ENCODE assay signal across 8 cellular contexts in genomic region chr19:42386974-42387707, GRCh38. TPM values are rescaled to one million over a fixed set of nuclear protein-coding genes. Genes with fewer than 3 reads are reported as not detected.
DNase-seq lines count a peak whose midpoint lies in the region; ATAC-seq and TF ChIP-seq lines count a peak whose summit lies in the region.

No MANE protein-coding gene starts in this region.

- no peak overlapping the region for H2BK15ac ChIP-seq in IMR-90 (ENCODE audit: low read depth, low read length)

- no peak overlapping the region for H3K27ac Mint-ChIP-seq in activated T-cell treated with anti-CD3 and anti-CD28 coated beads, Interleukin-2, amount 50 U/mL, for 72 hours
- peak overlapping the region; percentile 48 for H3K27ac Mint-ChIP-seq in neural progenitor cell

- H3K9me1 ChIP-seq in IMR-90 (ENCODE audit: insufficient read depth, low read length), result no peaks in the 10 kb centered on the region

- no peak overlapping the region for H4K91ac ChIP-seq in IMR-90 (ENCODE audit: insufficient read depth, low read depth, low read length)

- peaks cover 45% of the 10 kb centered on the region for H3K27me3 Mint-ChIP-seq in activated T-cell treated with anti-CD3 and anti-CD28 coated beads, Interleukin-2, amount 50 U/mL, for 72 hours (ENCODE audit: low read depth)
- H3K27me3 Mint-ChIP-seq in neural progenitor cell (ENCODE audit: insufficient read depth, low read depth), result peaks cover 20% of the 10 kb centered on the region

- H3K4me3 ChIP-seq in IMR-90 (ENCODE audit: insufficient read depth, low read depth, low read length) (peak overlapping the region; percentile 22), PC-9 (peak overlapping the region; percentile 63), fibroblast of pulmonary artery (replicated peaks; ENCODE audit: low read depth, low read length) (peak overlapping the region; percentile 41), neural progenitor cell (peak overlapping the region; percentile 60), testis (peak overlapping the region; percentile 29 to 47), SJCRH30 (no peak overlapping the region)

- H3K4me1 ChIP-seq in IMR-90 (ENCODE audit: control insufficient read depth, insufficient read depth, low read length), result no peaks in the 10 kb centered on the region
- peaks cover 17% of the 10 kb centered on the region for H3K4me1 ChIP-seq in PC-9 (replicated peaks; ENCODE audit: insufficient read depth)
- peaks cover 5% of the 10 kb centered on the region for H3K4me1 ChIP-seq in neural progenitor cell
- H3K4me1 ChIP-seq in testis, result peaks cover 4% of the 10 kb centered on the region
- H3K4me1 ChIP-seq in SJCRH30, result no peaks in the 10 kb centered on the region

- dilution Hi-C loops in IMR-90 (cut with HindIII; ENCODE audit: low sequenced_read_pairs, unreplicated experiment), result no loop called here

- DNase-seq in DMS153 treated with DMSO at 0.1 percent for 48 hours (lab: John Stamatoyannopoulos, UW; ENCODE audit: unreplicated experiment) (peak; percentile 63), IMR-90 (peak; percentile 33), PC-9 (peak; percentile 69 to 89), fibroblast of pulmonary artery (ENCODE audit: low read depth) (peak; percentile 47), neural progenitor cell (ENCODE audit: low spot score) (peak; percentile 89), testis (peak; percentile 75), SJCRH30 (no peak)
- peak; percentile 81 to 84 for DNase-seq in activated T-cell treated with anti-CD3 and anti-CD28 coated beads, Interleukin-2, amount 50 U/mL, for 72 hours

- H3K56ac ChIP-seq in IMR-90 (ENCODE audit: extremely low read depth, insufficient read depth, low read length), result no peak overlapping the region

- peak overlapping the region; percentile 99 for H2AFZ ChIP-seq in IMR-90 (replicated peaks; ENCODE audit: low read length, poor library complexity)
- peak overlapping the region; percentile 87 for H2AFZ ChIP-seq in PC-9
- peak overlapping the region; percentile 94 for H2AFZ ChIP-seq in neural progenitor cell (replicated peaks)

- no peak overlapping the region for H2BK120ac ChIP-seq in IMR-90 (ENCODE audit: low read depth, low read length)

- H3K4me3 Mint-ChIP-seq in activated T-cell treated with anti-CD3 and anti-CD28 coated beads, Interleukin-2, amount 50 U/mL, for 72 hours, result peak overlapping the region; percentile 80 to 86
- peak overlapping the region; percentile 76 for H3K4me3 Mint-ChIP-seq in neural progenitor cell

- peak; percentile 88 for ATAC-seq in IMR-90 (ENCODE audit: low read depth)
- ATAC-seq in activated T-cell treated with anti-CD3 and anti-CD28 coated beads, Interleukin-2, amount 50 U/mL, for 72 hours (replicated peaks in 1 of 2), result peak; percentile 96

- no peak overlapping the region for H3K18ac ChIP-seq in IMR-90 (ENCODE audit: low read depth, low read length)

- no peak overlapping the region for H3K14ac ChIP-seq in IMR-90 (replicated peaks; ENCODE audit: low read depth, low read length)

- H4K5ac ChIP-seq in IMR-90 (ENCODE audit: low read depth, low read length), result no peak overlapping the region

- no peaks in the 10 kb centered on the region for H3K9me2 ChIP-seq in PC-9 (ENCODE audit: insufficient read depth)

- H4K20me1 ChIP-seq in IMR-90 (ENCODE audit: insufficient read depth, low read length), result no peaks in the 10 kb centered on the region; the same call in none of the 2 replicates
- no peaks in the 10 kb centered on the region for H4K20me1 ChIP-seq in PC-9 (ENCODE audit: insufficient read depth)
- H4K20me1 ChIP-seq in neural progenitor cell (ENCODE audit: low read depth), result no peaks in the 10 kb centered on the region

- H3K27ac ChIP-seq in IMR-90 (ENCODE audit: insufficient read depth, low read length) (no peak overlapping the region), PC-9 (peak overlapping the region; percentile 10; the same call in 1 of the 2 replicates), neural progenitor cell (no peak overlapping the region), testis (no peak overlapping the region), SJCRH30 (no peak overlapping the region)

- H3K27me3 ChIP-seq in IMR-90 (ENCODE audit: control insufficient read depth, insufficient read depth, low read length) (peaks cover 31% of the 10 kb centered on the region), PC-9 (ENCODE audit: insufficient read depth, low read depth) (peaks cover 5% of the 10 kb centered on the region; the same call in 1 of the 2 replicates), neural progenitor cell (peaks cover 42% of the 10 kb centered on the region), testis (no peaks in the 10 kb centered on the region), SJCRH30 (peaks cover 3% of the 10 kb centered on the region)

- H3K4ac ChIP-seq in IMR-90 (ENCODE audit: low read depth, low read length), result no peak overlapping the region

- no peak overlapping the region for H3K9ac ChIP-seq in IMR-90 (ENCODE audit: low read depth, low read length)
- H3K9ac ChIP-seq in neural progenitor cell, result no peak overlapping the region

- CTCF ChIA-PET in IMR-90 (lab: Yijun Ruan, JAX), result interaction anchor here (0.6 kb wide), 1 partner anchor 59 kb away, joined by 3 read pairs; no protein-coding TSS in a partner anchor
- CTCF ChIA-PET in PC-9 (lab: Charles Lee), result interaction anchor here (0.7 kb wide), 2 partner anchors 10 to 297 kb away, joined by 3 read pairs; no protein-coding TSS in a partner anchor

- 0 out of 4 replicates have a peak overlapping the region, but pooled peaks of 1 of the 2 experiments have one; percentile 9 for H4K8ac ChIP-seq in IMR-90 (ENCODE audit: low read depth in 2 of 2, low read length in 2 of 2)

- peaks cover 7% of the 10 kb centered on the region for H3K4me1 Mint-ChIP-seq in activated T-cell treated with anti-CD3 and anti-CD28 coated beads, Interleukin-2, amount 50 U/mL, for 72 hours (ENCODE audit: low read depth)
- peaks cover 10% of the 10 kb centered on the region for H3K4me1 Mint-ChIP-seq in neural progenitor cell

- BruUV-seq in IMR-90 (replicated peaks; lab: Mats Ljungman, UMichigan) (no TSS peak), PC-9 (replicated peaks; lab: Mats Ljungman, UMichigan) (TSS peak; percentile 86)

- 3% methylated on average over 32 of the region's 48 CpGs; no CpG with 5 or more reads in 1 of the 2 experiments for WGBS in IMR-90 (ENCODE audit: extremely low coverage in 2 of 2, insufficient read length in 1 of 2), 2 experiments
- WGBS in testis, 2 donors, result 2 to 3% methylated on average over 25 to 48 of the region's 48 CpGs

- H2AK5ac ChIP-seq in IMR-90 (ENCODE audit: low read depth, low read length), result no peak overlapping the region

- H3K9me3 ChIP-seq in IMR-90 (ENCODE audit: control insufficient read depth, insufficient read depth, low read length), result no peaks in the 10 kb centered on the region
- no peaks in the 10 kb centered on the region for H3K9me3 ChIP-seq in PC-9 (ENCODE audit: insufficient read depth, low read depth)
- H3K9me3 ChIP-seq in neural progenitor cell (ENCODE audit: low read depth), result no peaks in the 10 kb centered on the region
- no peaks in the 10 kb centered on the region for H3K9me3 ChIP-seq in testis
- no peaks in the 10 kb centered on the region for H3K9me3 ChIP-seq in SJCRH30 (replicated peaks)

- no peaks in the 10 kb centered on the region for H3K36me3 ChIP-seq in IMR-90 (ENCODE audit: control insufficient read depth, insufficient read depth, low read length)
- no peaks in the 10 kb centered on the region for H3K36me3 ChIP-seq in PC-9 (ENCODE audit: low read depth)
- H3K36me3 ChIP-seq in neural progenitor cell, result no peaks in the 10 kb centered on the region
- H3K36me3 ChIP-seq in testis (ENCODE audit: low read depth, missing control alignments), result no peaks in the 10 kb centered on the region
- no peaks in the 10 kb centered on the region for H3K36me3 ChIP-seq in SJCRH30

- peak; percentile 35; the same call in 1 of the 2 replicates for TF ChIP-seq RAD21 in IMR-90 (IDR thresholded peaks at IDR 0.05; ENCODE audit: low read length)

- no peak overlapping the region for H3K23ac ChIP-seq in IMR-90 (ENCODE audit: low read depth, low read length)

- H2BK5ac ChIP-seq in IMR-90 (ENCODE audit: low read depth, low read length, poor library complexity, severe bottlenecking), result no peak overlapping the region

- H2BK20ac ChIP-seq in IMR-90 (ENCODE audit: low read depth, low read length), result no peak overlapping the region

- intact Hi-C loops in IMR-90 (cut with micrococcal nuclease), result no loop called here
- intact Hi-C loops in PC-9 (cut with micrococcal nuclease; ENCODE audit: unreplicated experiment), result no loop called here
- intact Hi-C loops in testis (cut with DNase I; ENCODE audit: low total_unique reads), result no loop called here

- TF ChIP-seq CTCF in IMR-90 (conservative IDR thresholded peaks at IDR 0.05; ENCODE audit: low read depth, low read length) (peak; percentile 43), PC-9 (conservative IDR thresholded peaks at IDR 0.05) (peak; percentile 74), fibroblast of pulmonary artery (IDR thresholded peaks at IDR 0.05; ENCODE audit: low read length, missing control alignments) (peak; percentile 33), neural progenitor cell (IDR thresholded peaks at IDR 0.05) (peak; percentile 65), testis (IDR thresholded peaks at IDR 0.05) (peak in 2 of 3 experiments; percentile 33 to 37)

- H3K36me3 Mint-ChIP-seq in activated T-cell treated with anti-CD3 and anti-CD28 coated beads, Interleukin-2, amount 50 U/mL, for 72 hours (ENCODE audit: insufficient read depth in 2 of 2), result no peaks in the 10 kb centered on the region
- no peaks in the 10 kb centered on the region for H3K36me3 Mint-ChIP-seq in neural progenitor cell

- TF ChIP-seq POLR2A in IMR-90 (IDR thresholded peaks at IDR 0.05; ENCODE audit: low read depth, low read length) (no peak), testis (IDR thresholded peaks at IDR 0.05) (no peak)

- peaks cover 11% of the 10 kb centered on the region for H3F3A ChIP-seq in PC-9 (ENCODE audit: insufficient read depth, low read depth)
- H3F3A ChIP-seq in neural progenitor cell (ENCODE audit: low read depth), result peaks cover 11% of the 10 kb centered on the region

- H3K79me2 ChIP-seq in PC-9 (ENCODE audit: low read depth) (no peaks in the 10 kb centered on the region), neural progenitor cell (ENCODE audit: low read depth) (no peaks in the 10 kb centered on the region)

- H3K4me2 ChIP-seq in IMR-90 (ENCODE audit: low read depth, low read length), result peak overlapping the region; percentile 57; the same call in 1 of the 2 replicates
- H3K4me2 ChIP-seq in PC-9, result peak overlapping the region; percentile 83
- peak overlapping the region; percentile 65 for H3K4me2 ChIP-seq in neural progenitor cell

- H3K79me1 ChIP-seq in IMR-90 (ENCODE audit: low read depth in 1 of 2, low read length in 2 of 2), result no peaks in the 10 kb centered on the region

- in situ Hi-C loops in IMR-90 (cut with MboI; ENCODE audit: low sequenced_read_pairs), result no loop called here

- no peaks in the 10 kb centered on the region for H3K9me3 Mint-ChIP-seq in activated T-cell treated with anti-CD3 and anti-CD28 coated beads, Interleukin-2, amount 50 U/mL, for 72 hours
- H3K9me3 Mint-ChIP-seq in neural progenitor cell, result peaks cover 2% of the 10 kb centered on the region

- peak overlapping the region; percentile 76 for H2AK9ac ChIP-seq in IMR-90 (replicated peaks; ENCODE audit: low read depth, low read length, poor library complexity)

- POLR2A ChIA-PET in IMR-90 (lab: Charles Lee; ENCODE audit: unreplicated experiment), result no interaction called here
- POLR2A ChIA-PET in PC-9 (lab: Charles Lee; ENCODE audit: unreplicated experiment), result interaction anchor here (1.2 kb wide), 1 partner anchor 9 kb away, joined by 5 read pairs; no protein-coding TSS in a partner anchor

RNA-seq across cellular contexts. Expression of gene CNFN, which starts 3.0 kb away (rescaled TPM):
- total RNA-seq in IMR-90 (2012; rRNA removed) (not detected in 2 replicates), PC-9 (2021) (4.9 and 7.8 TPM in 2 replicates), neural progenitor cell (ENCODE audit: low replicate concordance) (2.9 and 3.2 TPM in 2 replicates), testis (1 to 10 TPM; 1.9 to 5.0 TPM)
- polyA plus RNA-seq in IMR-90 (2012; rRNA removed) (1.0 and 1.2 TPM in 2 replicates), testis (ENCODE audit: insufficient read depth, low read depth, low replicate concordance) (2.2 TPM)
- not detected in 2 replicates for polyA plus RNA-seq in IMR-90 (2012; cell fraction: cytosol; rRNA removed)
- polyA plus RNA-seq in IMR-90 (2012; cell fraction: nucleus; rRNA removed; ENCODE audit: low replicate concordance), result 0.23 TPM in 1 of 2 replicates, not detected in the other
- 1 to 10 TPM in 1 of 2 donors, under 1 TPM in 1; 0.53 to 2.1 TPM for total RNA-seq in activated T-cell treated with anti-CD3 and anti-CD28 coated beads, Interleukin-2, amount 50 U/mL, for 72 hours
- total RNA-seq in SJCRH30 (2014; rRNA removed; shearing (Covaris generic)), result not detected in 2 replicates

RNA-seq across cellular contexts. Expression of gene LIPE, which starts 40.0 kb away (rescaled TPM):
- total RNA-seq in IMR-90 (2012; rRNA removed), result 0.83 and 1.1 TPM in 2 replicates
- 5.4 and 5.9 TPM in 2 replicates for polyA plus RNA-seq in IMR-90 (2012; rRNA removed)
- polyA plus RNA-seq in IMR-90 (2012; cell fraction: cytosol; rRNA removed), result 3.2 and 4.7 TPM in 2 replicates
- polyA plus RNA-seq in IMR-90 (2012; cell fraction: nucleus; rRNA removed; ENCODE audit: low replicate concordance), result 2.2 and 7.5 TPM in 2 replicates
- total RNA-seq in PC-9 (2021), result 10.7 and 12.7 TPM in 2 replicates
- total RNA-seq in activated T-cell treated with anti-CD3 and anti-CD28 coated beads, Interleukin-2, amount 50 U/mL, for 72 hours, result 10 to 100 TPM; 46.5 to 53.8 TPM
- 3.5 and 5.0 TPM in 2 replicates for total RNA-seq in neural progenitor cell (ENCODE audit: low replicate concordance)
- 10 to 100 TPM; 49.2 to 73.5 TPM for total RNA-seq in testis
- polyA plus RNA-seq in testis (ENCODE audit: insufficient read depth, low read depth, low replicate concordance), result 131 TPM
- not detected in 2 replicates for total RNA-seq in SJCRH30 (2014; rRNA removed; shearing (Covaris generic))

RNA-seq across cellular contexts. Expression of gene CXCL17, which starts 55.6 kb away (rescaled TPM):
- total RNA-seq in IMR-90 (2012; rRNA removed), result not detected in 2 replicates
- polyA plus RNA-seq in IMR-90 (2012; rRNA removed), result not detected in 2 replicates
- polyA plus RNA-seq in IMR-90 (2012; cell fraction: cytosol; rRNA removed), result not detected in 2 replicates
- not detected in 2 replicates for polyA plus RNA-seq in IMR-90 (2012; cell fraction: nucleus; rRNA removed; ENCODE audit: low replicate concordance)
- total RNA-seq in PC-9 (2021), result 0.41 TPM in 1 of 2 replicates, not detected in the other
- not detected for total RNA-seq in activated T-cell treated with anti-CD3 and anti-CD28 coated beads, Interleukin-2, amount 50 U/mL, for 72 hours
- total RNA-seq in neural progenitor cell (ENCODE audit: low replicate concordance), result 0.12 TPM in 1 of 2 replicates, not detected in the other
- not detected for total RNA-seq in testis
- polyA plus RNA-seq in testis (ENCODE audit: insufficient read depth, low read depth, low replicate concordance), result not detected
- not detected in 2 replicates for total RNA-seq in SJCRH30 (2014; rRNA removed; shearing (Covaris generic))

Comparison
In these comparisons a context has a peak if more than half of its experiments do, and no peak if none do; other contexts are left out.
1. DNase-seq: peak in DMS153 treated with DMSO at 0.1 percent for 48 hours (single experiment), IMR-90 (single experiment), PC-9 (2 of 2), activated T-cell treated with anti-CD3 and anti-CD28 coated beads, Interleukin-2, amount 50 U/mL, for 72 hours (2 of 2), fibroblast of pulmonary artery (single experiment), neural progenitor cell (single experiment) and testis (single experiment); none in SJCRH30 (0 of 2).
2. Peak in every context shown above with its lines, with median percentiles within 50 percentile points of each other: H2AFZ ChIP-seq, H3K4me2 ChIP-seq and CTCF ChIP-seq.